ENCODE assay signal across 10 cellular contexts in the genomic region with DNA sequence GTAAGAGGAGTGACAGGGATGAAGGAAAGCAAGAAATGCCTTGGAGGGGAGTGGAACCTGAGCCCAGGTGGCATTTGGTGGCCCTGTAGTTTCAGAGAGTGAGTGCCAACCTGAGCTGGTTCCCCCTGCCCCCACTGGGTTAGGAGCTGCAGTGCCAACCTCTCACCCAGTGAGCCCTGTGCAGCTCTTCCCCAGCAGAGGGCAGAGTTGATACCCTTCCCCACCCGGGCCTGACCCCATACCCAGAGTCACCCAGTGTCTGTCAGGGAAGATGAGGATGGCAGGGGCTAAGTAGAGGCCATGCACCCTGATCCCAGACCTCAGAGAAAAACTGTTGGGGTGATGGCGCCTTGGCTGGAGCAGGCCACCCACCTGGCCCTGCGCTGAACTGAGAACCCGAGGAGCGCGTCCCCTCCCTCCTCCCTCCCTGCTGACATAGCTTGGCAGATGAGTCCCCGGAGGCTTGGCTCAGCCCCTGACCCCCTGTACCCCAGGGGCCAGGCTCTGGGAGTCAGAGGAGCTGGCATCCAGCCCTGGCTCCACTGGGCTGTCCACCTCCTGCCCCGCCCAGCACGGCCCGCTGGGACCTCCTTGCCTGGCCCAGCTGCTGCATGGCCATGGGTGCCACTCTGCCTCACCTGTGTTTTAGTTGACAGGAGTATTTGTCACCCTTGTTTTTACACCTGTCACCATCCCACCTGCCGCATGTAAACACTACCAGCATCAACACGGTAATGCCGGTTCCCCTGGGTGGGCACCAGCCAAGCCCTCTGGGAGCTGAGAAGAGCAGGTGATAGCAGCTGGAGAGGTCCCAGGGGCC.
DNase-seq lines count a peak whose midpoint lies in the region; ATAC-seq and TF ChIP-seq lines count a peak whose summit lies in the region.
"Had no signal": no experiment of that assay in that cellular context is flagged by ENCODE, and none has a peak within 500 bp of the region (broad histone marks: within the 10 kb centered on the region; RNA-seq: fewer than 3 reads in every experiment).

No MANE protein-coding gene starts in this region.

- no peak overlapping the region for H3K27ac ChIP-seq in left ventricle myocardium inferior (replicated peaks)
- H3K27ac ChIP-seq in endodermal cell (ENCODE audit: low read depth, low read length): no peak overlapping the region
- H3K27ac ChIP-seq in upper lobe of right lung: no peak overlapping the region
- H3K27ac ChIP-seq: psoas muscle had no signal

- H3K27me3 ChIP-seq in left ventricle myocardium inferior (ENCODE audit: low read depth) (no peaks in the 10 kb centered on the region), endodermal cell (ENCODE audit: control insufficient read depth, insufficient read depth, low read length, poor library complexity, severe bottlenecking) (no peaks in the 10 kb centered on the region), upper lobe of right lung (no peaks in the 10 kb centered on the region)

- no peak overlapping the region for H3K4me3 Mint-ChIP-seq in endodermal cell
- H3K4me3 Mint-ChIP-seq: activated T-cell treated with anti-CD3 and anti-CD28 coated beads, Interleukin-2, amount 50 U/mL, for 72 hours had no signal

- peak; percentile 35 for TF ChIP-seq CTCF in left ventricle myocardium inferior (IDR thresholded peaks at IDR 0.05; ENCODE audit: borderline replicate concordance)
- TF ChIP-seq CTCF in endodermal cell (conservative IDR thresholded peaks at IDR 0.05): peak; percentile 69
- TF ChIP-seq CTCF in upper lobe of right lung (IDR thresholded peaks at IDR 0.05): peak; percentile 5

- DNase-seq in left ventricle myocardium inferior: no peak
- no peak for DNase-seq in Right ventricle myocardium inferior (ENCODE audit: missing footprints)
- DNase-seq in NCI-H2107 treated with DMSO at 0.1 percent for 48 hours (lab: John Stamatoyannopoulos, UW; ENCODE audit: unreplicated experiment): peak; percentile 92
- DNase-seq in endodermal cell: peak; percentile 67
- no peak for DNase-seq in upper lobe of right lung
- no peak for DNase-seq in cerebellum (ENCODE audit: low spot score)
- DNase-seq in activated T-cell treated with anti-CD3 and anti-CD28 coated beads for 4 hours: no peak
- DNase-seq in NK-92 treated with Interleukin-12 subunit alpha and Interleukin-12 subunit beta, amount 100 ng/mL, for 24 hours (lab: John Stamatoyannopoulos, UW): no peak
- DNase-seq: psoas muscle had no signal

- H3K27ac Mint-ChIP-seq in endodermal cell: no peak overlapping the region
- H3K27ac Mint-ChIP-seq: activated T-cell treated with anti-CD3 and anti-CD28 coated beads, Interleukin-2, amount 50 U/mL, for 72 hours had no signal

- no peak overlapping the region for H3K9ac ChIP-seq in endodermal cell (ENCODE audit: extremely low read depth, low read length, poor library complexity, severe bottlenecking)

- intact Hi-C loops in left ventricle myocardium inferior (cut with micrococcal nuclease) (loop anchor here (10.0 kb wide), 1 partner anchor 277 kb away; no protein-coding TSS in a partner anchor), Right ventricle myocardium inferior (cut with DNase I) (loop anchor here (10.0 kb wide), 2 partner anchors 57 to 207 kb away; no protein-coding TSS in a partner anchor), upper lobe of right lung (cut with DNase I) (no loop called here)

- H3K4me1 ChIP-seq in left ventricle myocardium inferior (no peaks in the 10 kb centered on the region), endodermal cell (ENCODE audit: control insufficient read depth, insufficient read depth, low read length) (peaks cover 8% of the 10 kb centered on the region), upper lobe of right lung (no peaks in the 10 kb centered on the region)
- H3K4me1 ChIP-seq: psoas muscle had no signal

- H3K9me3 Mint-ChIP-seq in endodermal cell: no peaks in the 10 kb centered on the region
- H3K9me3 Mint-ChIP-seq: activated T-cell treated with anti-CD3 and anti-CD28 coated beads, Interleukin-2, amount 50 U/mL, for 72 hours had no signal

- 94 to 100% methylated on average over 2 to 13 of the region's 13 CpGs for WGBS in endodermal cell (ENCODE audit: insufficient coverage in 1 of 2, insufficient read length in 1 of 2), 2 experiments

- no peak for ATAC-seq in Right ventricle myocardium inferior
- ATAC-seq in upper lobe of right lung: peak; percentile 24
- ATAC-seq: psoas muscle had no signal

- no peak overlapping the region for H3K4me3 ChIP-seq in left ventricle myocardium inferior
- no peak overlapping the region for H3K4me3 ChIP-seq in endodermal cell (ENCODE audit: low read length)
- H3K4me3 ChIP-seq in upper lobe of right lung: no peak overlapping the region
- H3K4me3 ChIP-seq: psoas muscle had no signal

- H3K4me1 Mint-ChIP-seq in endodermal cell: peaks cover 5% of the 10 kb centered on the region

- H3K36me3 ChIP-seq in left ventricle myocardium inferior (no peaks in the 10 kb centered on the region), endodermal cell (ENCODE audit: control insufficient read depth, insufficient read depth, low read length) (no peaks in the 10 kb centered on the region), upper lobe of right lung (no peaks in the 10 kb centered on the region)

- no peaks in the 10 kb centered on the region for H3K36me3 Mint-ChIP-seq in endodermal cell (ENCODE audit: low read depth)

- peaks cover 12% of the 10 kb centered on the region for H3K27me3 Mint-ChIP-seq in endodermal cell (ENCODE audit: insufficient read depth)

- H3K9me3 ChIP-seq in left ventricle myocardium inferior (replicated peaks): no peaks in the 10 kb centered on the region
- H3K9me3 ChIP-seq in endodermal cell (ENCODE audit: control insufficient read depth, low read length): no peaks in the 10 kb centered on the region
- no peaks in the 10 kb centered on the region for H3K9me3 ChIP-seq in upper lobe of right lung
- H3K9me3 ChIP-seq: psoas muscle had no signal

Comparison
In these comparisons a context has a peak if more than half of its experiments do, and no peak if none do; other contexts are left out.
1. DNase-seq: peak in NCI-H2107 treated with DMSO at 0.1 percent for 48 hours (single experiment) and endodermal cell (single experiment); none in left ventricle myocardium inferior (single experiment), Right ventricle myocardium inferior (single experiment), upper lobe of right lung (single experiment), cerebellum (single experiment), activated T-cell treated with anti-CD3 and anti-CD28 coated beads for 4 hours (single experiment) and NK-92 treated with Interleukin-12 subunit alpha and Interleukin-12 subunit beta, amount 100 ng/mL, for 24 hours (single experiment).
2. CTCF ChIP-seq: peak in every context shown above with its lines; median percentile 69 in endodermal cell; 35 in left ventricle myocardium inferior; 5 in upper lobe of right lung.